In genomic region chr3:196080997-196081833, GRCh38 we compare ENCODE assay signal across 8 cellular contexts. TPM values are rescaled to one million over a fixed set of nuclear protein-coding genes. Genes with fewer than 3 reads are reported as not detected.
DNase-seq lines count a peak whose midpoint lies in the region; ATAC-seq and TF ChIP-seq lines count a peak whose summit lies in the region.

No MANE protein-coding gene starts in this region.

- H3K9me3 ChIP-seq in GM23248 (ENCODE audit: low read depth) (no peaks in the 10 kb centered on the region), SU-DHL-6 (ENCODE audit: insufficient read depth, low read length) (no peaks in the 10 kb centered on the region), adrenal gland (replicated peaks in 1 of 3) (no peaks in the 10 kb centered on the region), prostate gland (no peaks in the 10 kb centered on the region), uterus (no peaks in the 10 kb centered on the region)

- H3K9ac ChIP-seq in GM23248: peak overlapping the region; percentile 76
- peak overlapping the region; percentile 90 for H3K9ac ChIP-seq in SU-DHL-6 (ENCODE audit: low read length)

- TF ChIP-seq POLR2A in adrenal gland (IDR thresholded peaks at IDR 0.05) (no peak), prostate gland (IDR thresholded peaks at IDR 0.05) (no peak), uterus (IDR thresholded peaks at IDR 0.05) (no peak)

- H4K20me1 ChIP-seq in GM23248 (ENCODE audit: insufficient read depth): peaks cover 8% of the 10 kb centered on the region; the same call in 1 of the 2 replicates
- peaks cover 9% of the 10 kb centered on the region; the same call in 1 of the 2 replicates for H4K20me1 ChIP-seq in SU-DHL-6 (ENCODE audit: low read depth, low read length)

- H3K27me3 ChIP-seq in GM23248 (replicated peaks; ENCODE audit: insufficient read depth) (no peaks in the 10 kb centered on the region), SU-DHL-6 (ENCODE audit: low read length) (no peaks in the 10 kb centered on the region), adrenal gland (no peaks in the 10 kb centered on the region), prostate gland (replicated peaks; ENCODE audit: insufficient read depth) (no peaks in the 10 kb centered on the region), uterus (no peaks in the 10 kb centered on the region)

- peak; percentile 87 for ATAC-seq in left ventricle myocardium superior

- intact Hi-C loops in adrenal gland (cut with DNase I) (no loop called here), left ventricle myocardium superior (cut with micrococcal nuclease) (no loop called here), prostate gland (cut with DNase I) (no loop called here), uterus (cut with DNase I; ENCODE audit: low total_unique reads) (no loop called here)

- no peaks in the 10 kb centered on the region for H3K36me3 ChIP-seq in GM23248 (ENCODE audit: low read depth)
- peaks cover 5% of the 10 kb centered on the region for H3K36me3 ChIP-seq in SU-DHL-6 (ENCODE audit: low read length)
- H3K36me3 ChIP-seq in adrenal gland (replicated peaks in 1 of 2): no peaks in the 10 kb centered on the region
- no peaks in the 10 kb centered on the region for H3K36me3 ChIP-seq in prostate gland
- H3K36me3 ChIP-seq in uterus: no peaks in the 10 kb centered on the region

- no peaks in the 10 kb centered on the region for H3K9me2 ChIP-seq in GM23248 (ENCODE audit: insufficient read depth)
- H3K9me2 ChIP-seq in SU-DHL-6 (replicated peaks; ENCODE audit: insufficient read depth, low read length): no peaks in the 10 kb centered on the region

- H3K4me1 ChIP-seq in GM23248 (ENCODE audit: insufficient read depth) (peaks cover 8% of the 10 kb centered on the region), adrenal gland (replicated peaks in 1 of 2) (peaks cover 0 to 26% of the 10 kb centered on the region in 2 donors), prostate gland (replicated peaks) (no peaks in the 10 kb centered on the region), uterus (no peaks in the 10 kb centered on the region)

- H3F3A ChIP-seq in GM23248 (ENCODE audit: insufficient read depth): no peaks in the 10 kb centered on the region; the same call in 1 of the 2 replicates
- 0 out of 2 replicates have a peak, but pooled peaks cover 3% of the 10 kb centered on the region for H3F3A ChIP-seq in SU-DHL-6 (ENCODE audit: insufficient read depth)

- 2% methylated on average over 55 to 57 of the region's 61 CpGs for WGBS in GM23248 (ENCODE audit: low coverage in 1 of 2, low lambda C conversion rate in 2 of 2, missing lambda C conversion rate in 2 of 2), 2 experiments
- 0 to 1% (median 0%) methylated on average over 22 to 61 of the region's 61 CpGs for WGBS in adrenal gland, 4 donors
- WGBS in prostate gland: 1% methylated on average over 34 of the region's 61 CpGs

- H2AFZ ChIP-seq in GM23248: peak overlapping the region; percentile 93
- H2AFZ ChIP-seq in SU-DHL-6 (ENCODE audit: low read depth, low read length, severe bottlenecking): peak overlapping the region; percentile 3

- peaks cover 55% of the 10 kb centered on the region for H3K79me2 ChIP-seq in GM23248 (ENCODE audit: insufficient read depth)
- H3K79me2 ChIP-seq in SU-DHL-6 (ENCODE audit: insufficient read depth, low read length): peaks cover 54% of the 10 kb centered on the region

- no peak for TF ChIP-seq CTCF in SU-DHL-6 (IDR thresholded peaks at IDR 0.05; ENCODE audit: insufficient read depth, low read length, poor library complexity, severe bottlenecking)
- TF ChIP-seq CTCF in adrenal gland (IDR thresholded peaks at IDR 0.05): no peak
- no peak for TF ChIP-seq CTCF in prostate gland (IDR thresholded peaks at IDR 0.05)
- no peak for TF ChIP-seq CTCF in uterus (IDR thresholded peaks at IDR 0.05)

- DNase-seq in EH (ENCODE audit: low read depth) (peak; percentile 58), GM23248 (peak; percentile 75), LHCN-M2 (ENCODE audit: low read depth) (peak; percentile 42), adrenal gland (peak; percentile 69 to 83 (median 79)), left ventricle myocardium superior (peak; percentile 80), prostate gland (ENCODE audit: low spot score) (peak; percentile 60), uterus (peak; percentile 19 to 30)

- H3K27ac ChIP-seq in GM23248: peak overlapping the region; percentile 24
- H3K27ac ChIP-seq in SU-DHL-6 (ENCODE audit: low read depth, low read length): peak overlapping the region; percentile 66
- peak overlapping the region; percentile 47 to 99 (median 90) for H3K27ac ChIP-seq in adrenal gland
- peak overlapping the region; percentile 87 to 92 for H3K27ac ChIP-seq in prostate gland
- peak overlapping the region; percentile 81 to 86 for H3K27ac ChIP-seq in uterus

- in situ Hi-C loops in GM23248 (cut with MboI): no loop called here

- H3K4me3 ChIP-seq in GM23248 (peak overlapping the region; percentile 96), SU-DHL-6 (ENCODE audit: insufficient read depth, low read length, poor library complexity, severe bottlenecking) (peak overlapping the region; percentile 83), adrenal gland (peak overlapping the region; percentile 12 to 80 (median 42)), prostate gland (peak overlapping the region; percentile 58 to 92), uterus (peak overlapping the region; percentile 60 to 76)

- H3K4me2 ChIP-seq in GM23248 (ENCODE audit: unreplicated experiment): peak overlapping the region; percentile 94
- peak overlapping the region; percentile 83 for H3K4me2 ChIP-seq in SU-DHL-6 (ENCODE audit: low read depth, low read length, poor library complexity, severe bottlenecking)

RNA-seq across cellular contexts. Expression of gene TFRC, which starts 0.7 kb away (rescaled TPM):
- 106 and 107 TPM in 2 replicates for total RNA-seq in GM23248 (2014; rRNA removed; shearing (Covaris generic))
- polyA plus RNA-seq in GM23248 (2016; fragmentation: Nextera tagmentation; extraction: Ambion mirVana) (64.1 and 64.6 TPM in 2 replicates), adrenal gland (100 to 1,000 TPM in 1 of 3 donors, 1 to 10 TPM in 2; 7.3 to 195 (median 8.5) TPM)
- total RNA-seq in LHCN-M2 (2014; rRNA removed) (169 and 187 TPM in 2 replicates), adrenal gland (100 to 1,000 TPM in 1 of 8 donors, 10 to 100 TPM in 7; 22.7 to 414 (median 60.8) TPM), left ventricle myocardium superior (61.2 TPM), prostate gland (10 to 100 TPM; 33.8 to 68.1 TPM), uterus (10 to 100 TPM; 29.5 to 87.7 (median 44.6) TPM)
- polyA plus RNA-seq in LHCN-M2 (2012): 37.2 TPM

Comparison
In these comparisons a context has a peak if more than half of its experiments do, and no peak if none do; other contexts are left out.
1. Peak in every context shown above with its lines: DNase-seq, ATAC-seq, H3K4me3 ChIP-seq and H3K27ac ChIP-seq.
2. DNase-seq: peak in every context shown above with its lines; median percentile 80 in left ventricle myocardium superior; 79 in adrenal gland; 75 in GM23248; 60 in prostate gland; 58 in EH; 42 in LHCN-M2; 24 in uterus.
3. H3K27ac ChIP-seq: peak in every context shown above with its lines; median percentile 90 in adrenal gland; 90 in prostate gland; 84 in uterus; 66 in SU-DHL-6; 24 in GM23248.
4. H3K4me3 ChIP-seq: peak in every context shown above with its lines; median percentile 96 in GM23248; 83 in SU-DHL-6; 75 in prostate gland; 68 in uterus; 42 in adrenal gland.